ENCODE assay signal across 29 cellular contexts in genomic region chr10:97628228-97628627, GRCh38. TPM values are rescaled to one million over a fixed set of nuclear protein-coding genes. Genes with fewer than 3 reads are reported as not detected.
"Had no signal": no experiment of that assay in that cellular context is flagged by ENCODE, and none has a peak within 500 bp of the region (broad histone marks: within the 10 kb centered on the region; RNA-seq: fewer than 3 reads in every experiment).

No MANE protein-coding gene starts in this region.

- FAIRE-seq: colon, keratinocyte, pancreas, urothelium cell line had no signal

- H3K27ac Mint-ChIP-seq: naive thymus-derived CD8-positive, alpha-beta T cell; progenitor cell of endocrine pancreas; stimulated activated memory B cell treated with anti-CD40 and anti-IgM and Interleukin-4, amounts not matched to agents 10 μg/mL and 1 μg/mL and 100 μg/mL, for 72 hours; type B pancreatic cell had no signal

- H3K9me3 Mint-ChIP-seq: naive thymus-derived CD8-positive, alpha-beta T cell; stimulated activated memory B cell treated with anti-CD40 and anti-IgM and Interleukin-4, amounts not matched to agents 10 μg/mL and 1 μg/mL and 100 μg/mL, for 72 hours; type B pancreatic cell had no signal

- H3K36me3 Mint-ChIP-seq: stimulated activated memory B cell treated with anti-CD40 and anti-IgM and Interleukin-4, amounts not matched to agents 10 μg/mL and 1 μg/mL and 100 μg/mL, for 72 hours; type B pancreatic cell had no signal

- H3K27me3 ChIP-seq: dorsolateral prefrontal cortex, gastrocnemius medialis, pancreas, testis, tibial artery had no signal

- H3K4me2 ChIP-seq: smooth muscle cell had no signal

- ATAC-seq: gastrocnemius medialis; left lobe of liver; naive thymus-derived CD8-positive, alpha-beta T cell; sciatic nerve; stimulated activated memory B cell treated with anti-CD40 and anti-IgM and Interleukin-4, amounts not matched to agents 10 μg/mL and 1 μg/mL and 100 μg/mL, for 72 hours; stimulated activated naive CD8-positive, alpha-beta T cell treated with anti-CD3 and anti-CD28 coated beads, Interleukin-15, Interleukin-2, amounts not matched to agents 100 U/mL and 50 U/mL, for 24 hours had no signal

- H3K36me3 ChIP-seq: gastrocnemius medialis, neutrophil, pancreas, tibial artery had no signal

- H3K4me3 ChIP-seq: dorsolateral prefrontal cortex, gastrocnemius medialis, pancreas, smooth muscle cell, testis, tibial artery had no signal

- H3K4me1 ChIP-seq: testis had no signal

- DNase-seq: dorsolateral prefrontal cortex; effector CD4-positive, alpha-beta T cell; foreskin fibroblast; gastrocnemius medialis; head of caudate nucleus; mammary epithelial cell; naive thymus-derived CD8-positive, alpha-beta T cell; pancreas; stimulated activated CD4-positive, alpha-beta T cell treated with anti-CD3 and anti-CD28 coated beads, Interleukin-12 subunit alpha, Interleukin-12 subunit beta, amount 100 ng/mL, for 4 hours; stimulated activated CD4-positive, alpha-beta T cell treated with anti-CD3 and anti-CD28 coated beads, Interleukin-1b, Interleukin-23, amount 100 ng/mL, for 48 hours; stimulated activated CD4-positive, alpha-beta T cell treated with anti-CD3 and anti-CD28 coated beads, Interleukin-4, amount 100 ng/mL, for 1 hour; stimulated activated naive CD8-positive, alpha-beta T cell treated with anti-CD3 and anti-CD28 coated beads, Interleukin-15, Interleukin-2, amounts not matched to agents 100 U/mL and 50 U/mL, for 24 hours; substantia nigra; testis; tibial artery had no signal

- H3K27ac ChIP-seq: dorsolateral prefrontal cortex, gastrocnemius medialis, neutrophil, pancreas, testis, tibial artery had no signal

- H3K27me3 Mint-ChIP-seq: progenitor cell of endocrine pancreas; stimulated activated memory B cell treated with anti-CD40 and anti-IgM and Interleukin-4, amounts not matched to agents 10 μg/mL and 1 μg/mL and 100 μg/mL, for 72 hours; type B pancreatic cell had no signal

- H3K4me3 Mint-ChIP-seq: naive thymus-derived CD8-positive, alpha-beta T cell; stimulated activated memory B cell treated with anti-CD40 and anti-IgM and Interleukin-4, amounts not matched to agents 10 μg/mL and 1 μg/mL and 100 μg/mL, for 72 hours; type B pancreatic cell had no signal

- H3K9me3 ChIP-seq: gastrocnemius medialis, neutrophil, pancreas, testis, tibial artery had no signal

RNA-seq across cellular contexts. Expression of gene C10orf62, which starts 38.7 kb away (rescaled TPM):
- total RNA-seq: glomerular endothelial cell; mammary epithelial cell; mesenteric fat pad; naive thymus-derived CD8-positive, alpha-beta T cell; sciatic nerve; smooth muscle cell had no signal
- polyA plus RNA-seq: keratinocyte; naive thymus-derived CD8-positive, alpha-beta T cell; neural cell; smooth muscle cell had no signal

RNA-seq across cellular contexts. Expression of gene HOGA1, which starts 44.0 kb away (rescaled TPM):
- total RNA-seq: naive thymus-derived CD8-positive, alpha-beta T cell; smooth muscle cell had no signal
- polyA plus RNA-seq: naive thymus-derived CD8-positive, alpha-beta T cell; neural cell had no signal

RNA-seq across cellular contexts. Expression of gene ANKRD2, which starts 55.6 kb away (rescaled TPM):
- total RNA-seq: cerebellum; glomerular endothelial cell; left lobe of liver; mesenteric fat pad; naive thymus-derived CD8-positive, alpha-beta T cell; progenitor cell of endocrine pancreas; sciatic nerve; smooth muscle cell had no signal
- polyA plus RNA-seq: naive thymus-derived CD8-positive, alpha-beta T cell; neural cell had no signal
